ENCODE assay signal across 17 cellular contexts in the genomic region with DNA sequence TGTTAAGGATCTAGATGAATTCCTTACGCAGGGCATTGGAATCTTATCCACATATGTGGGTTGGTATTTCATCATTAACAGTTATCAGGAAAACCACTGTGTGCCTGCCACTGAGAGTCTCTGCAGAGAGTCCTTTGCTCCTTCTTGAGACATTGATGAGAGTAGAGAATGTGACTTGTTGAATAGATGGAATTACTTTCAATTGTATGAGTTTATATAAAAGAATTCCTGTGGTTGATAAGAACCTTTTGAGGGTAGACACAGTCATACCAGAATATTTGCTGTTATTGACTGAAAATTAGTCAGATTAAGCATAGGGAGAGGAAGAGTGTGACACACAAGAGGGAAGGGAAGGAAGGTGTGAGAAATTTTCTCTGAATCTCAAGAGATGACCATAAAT. TPM values are rescaled to one million over a fixed set of nuclear protein-coding genes. Genes with fewer than 3 reads are reported as not detected.
DNase-seq lines count a peak whose midpoint lies in the region; ATAC-seq and TF ChIP-seq lines count a peak whose summit lies in the region.
"Had no signal": no experiment of that assay in that cellular context is flagged by ENCODE, and none has a peak within 500 bp of the region (broad histone marks: within the 10 kb centered on the region; RNA-seq: fewer than 3 reads in every experiment).

No MANE protein-coding gene starts in this region.

- H3F3A ChIP-seq in GM23248 (ENCODE audit: insufficient read depth), result peaks cover 8% of the 10 kb centered on the region; the same call in 1 of the 2 replicates

- H3K4me3 ChIP-seq in GM23248 (no peak overlapping the region), fibroblast of the aortic adventitia (ENCODE audit: low read depth, low read length) (no peak overlapping the region), upper lobe of right lung (no peak overlapping the region)
- H3K4me3 ChIP-seq: neural progenitor cell, sigmoid colon, vagina had no signal

- no peak for TF ChIP-seq CTCF in fibroblast of the aortic adventitia (IDR thresholded peaks at IDR 0.05; ENCODE audit: insufficient read depth, low read length)
- TF ChIP-seq CTCF in upper lobe of right lung (IDR thresholded peaks at IDR 0.05), result no peak

- H3K27me3 ChIP-seq in GM23248 (replicated peaks; ENCODE audit: insufficient read depth) (no peaks in the 10 kb centered on the region; the same call in 1 of the 2 replicates), upper lobe of right lung (no peaks in the 10 kb centered on the region)
- H3K27me3 ChIP-seq: neural progenitor cell, sigmoid colon, vagina had no signal

- peaks cover 16% of the 10 kb centered on the region for H3K27me3 Mint-ChIP-seq in T-helper 17 cell

- H3K9me2 ChIP-seq in GM23248 (ENCODE audit: insufficient read depth), result no peaks in the 10 kb centered on the region

- H3K4me1 ChIP-seq in GM23248 (ENCODE audit: insufficient read depth), result peaks cover 14% of the 10 kb centered on the region
- no peaks in the 10 kb centered on the region for H3K4me1 ChIP-seq in upper lobe of right lung
- H3K4me1 ChIP-seq: vagina had no signal

- H3K4me3 Mint-ChIP-seq in T-helper 17 cell, result no peak overlapping the region
- H3K4me3 Mint-ChIP-seq: HFFc6, neural progenitor cell had no signal

- peak; percentile 63; the same call in 2 of the 3 replicates for ATAC-seq in SK-N-SH treated with all-trans-retinoic acid at 6 μM for 48 hours
- peak; percentile 88 for ATAC-seq in upper lobe of right lung
- no peak for ATAC-seq in T-helper 17 cell

- no peaks in the 10 kb centered on the region for H3K9me3 ChIP-seq in GM23248 (ENCODE audit: low read depth)
- H3K9me3 ChIP-seq in upper lobe of right lung, result no peaks in the 10 kb centered on the region
- H3K9me3 ChIP-seq in T-helper 17 cell (ENCODE audit: control insufficient read depth, low read length, poor library complexity, severe bottlenecking), result no peaks in the 10 kb centered on the region
- H3K9me3 ChIP-seq: sigmoid colon, vagina had no signal

- H3K36me3 Mint-ChIP-seq in T-helper 17 cell (ENCODE audit: low read depth), result no peaks in the 10 kb centered on the region

- H3K27ac Mint-ChIP-seq in T-helper 17 cell, result no peak overlapping the region
- H3K27ac Mint-ChIP-seq: HFFc6, neural progenitor cell had no signal

- in situ Hi-C loops in GM23248 (cut with MboI), result no loop called here

- DNase-seq in GM23248 (peak; percentile 67), fibroblast of the aortic adventitia (ENCODE audit: low read depth) (peak; percentile 94), upper lobe of right lung (no peak), cerebellar cortex (ENCODE audit: low spot score) (no peak), SHP77 treated with DMSO at 0.1 percent for 48 hours (lab: John Stamatoyannopoulos, UW) (no peak), T-helper 17 cell (no peak)
- DNase-seq: activated naive CD4-positive, alpha-beta T cell treated with Interleukin-2 at 50 U/mL for 16 hours; central memory CD4-positive, alpha-beta T cell; HFFc6; NCI-H2081; NCI-H82; SIG-M5; sigmoid colon; stimulated activated naive CD4-positive, alpha-beta T cell treated with Interleukin-2 at 50 U/mL for 16 hours had no signal

- H3K27ac ChIP-seq in GM23248 (no peak overlapping the region), upper lobe of right lung (no peak overlapping the region)
- H3K27ac ChIP-seq: neural progenitor cell, sigmoid colon, vagina had no signal

- H3K36me3 ChIP-seq in GM23248 (ENCODE audit: low read depth), result no peaks in the 10 kb centered on the region
- peaks cover 11% of the 10 kb centered on the region for H3K36me3 ChIP-seq in upper lobe of right lung
- H3K36me3 ChIP-seq: neural progenitor cell had no signal

- intact Hi-C loops in upper lobe of right lung (cut with DNase I), result no loop called here

- H3K9ac ChIP-seq in GM23248, result no peak overlapping the region
- H3K9ac ChIP-seq: neural progenitor cell had no signal

- H4K20me1 ChIP-seq in GM23248 (ENCODE audit: insufficient read depth), result no peaks in the 10 kb centered on the region

- H3K4me1 Mint-ChIP-seq in T-helper 17 cell, result no peaks in the 10 kb centered on the region

- no peaks in the 10 kb centered on the region for H3K79me2 ChIP-seq in GM23248 (ENCODE audit: insufficient read depth)

- 6 to 10% methylated on average over 1 of the region's 1 CpG for WGBS in GM23248 (ENCODE audit: low coverage in 1 of 2, low lambda C conversion rate in 2 of 2, missing lambda C conversion rate in 2 of 2), 2 experiments

- no peak overlapping the region for H2AFZ ChIP-seq in GM23248
- H2AFZ ChIP-seq: neural progenitor cell had no signal

- no peak overlapping the region for H3K4me2 ChIP-seq in GM23248 (ENCODE audit: unreplicated experiment)
- H3K4me2 ChIP-seq: neural progenitor cell had no signal

TF ChIP-seq in SK-N-SH treated with all-trans-retinoic acid at 6 μM for 48 hours, 23 proteins besides CTCF, POLR2A, EP300 and RAD21:
- TF ChIP-seq ZNF70 (CRISPR knock-in tag; IDR thresholded peaks at IDR 0.05), result no peak
- no peak for TF ChIP-seq CSDC2 (CRISPR knock-in tag; IDR thresholded peaks at IDR 0.05)
- TF ChIP-seq ZC3H10 (CRISPR knock-in tag; IDR thresholded peaks at IDR 0.05), result no peak
- TF ChIP-seq ISL1 (CRISPR knock-in tag; IDR thresholded peaks at IDR 0.05), result peak; percentile 66
- TF ChIP-seq, protein P1, sequence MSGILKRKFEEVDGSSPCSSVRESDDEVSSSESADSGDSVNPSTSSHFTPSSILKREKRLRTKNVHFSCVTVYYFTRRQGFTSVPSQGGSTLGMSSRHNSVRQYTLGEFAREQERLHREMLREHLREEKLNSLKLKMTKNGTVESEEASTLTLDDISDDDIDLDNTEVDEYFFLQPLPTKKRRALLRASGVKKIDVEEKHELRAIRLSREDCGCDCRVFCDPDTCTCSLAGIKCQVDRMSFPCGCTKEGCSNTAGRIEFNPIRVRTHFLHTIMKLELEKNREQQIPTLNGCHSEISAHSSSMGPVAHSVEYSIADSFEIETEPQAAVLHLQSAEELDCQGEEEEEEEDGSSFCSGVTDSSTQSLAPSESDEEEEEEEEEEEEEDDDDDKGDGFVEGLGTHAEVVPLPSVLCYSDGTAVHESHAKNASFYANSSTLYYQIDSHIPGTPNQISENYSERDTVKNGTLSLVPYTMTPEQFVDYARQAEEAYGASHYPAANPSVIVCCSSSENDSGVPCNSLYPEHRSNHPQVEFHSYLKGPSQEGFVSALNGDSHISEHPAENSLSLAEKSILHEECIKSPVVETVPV (CRISPR knock-in tag; IDR thresholded peaks at IDR 0.05), result no peak
- no peak for TF ChIP-seq ZFP3 (CRISPR knock-in tag; IDR thresholded peaks at IDR 0.05)
- TF ChIP-seq ARNTL (CRISPR knock-in tag; IDR thresholded peaks at IDR 0.05; ENCODE audit: borderline replicate concordance, low read depth), result no peak
- TF ChIP-seq ZNF8 (CRISPR knock-in tag; IDR thresholded peaks at IDR 0.05), result no peak
TF ChIP-seq in SK-N-SH treated with all-trans-retinoic acid at 6 μM for 48 hours: peak in this region for 1.

RNA-seq across cellular contexts. Expression of gene ARHGEF26, which starts 30.8 kb away (rescaled TPM):
- total RNA-seq in GM23248 (2014; rRNA removed; shearing (Covaris generic)), result 0.63 and 0.65 TPM in 2 replicates
- 0.38 and 0.40 TPM in 2 replicates for polyA plus RNA-seq in GM23248 (2016; fragmentation: Nextera tagmentation; extraction: Ambion mirVana)
- total RNA-seq in fibroblast of the aortic adventitia (ENCODE audit: low replicate concordance) (2.0 and 4.3 TPM in 2 replicates), upper lobe of right lung (58.8 TPM), T-helper 17 cell (not detected)

Comparison
In these comparisons a context has a peak if more than half of its experiments do, and no peak if none do; other contexts are left out.
1. DNase-seq: peak in GM23248 (single experiment) and fibroblast of the aortic adventitia (single experiment); none in upper lobe of right lung (single experiment), cerebellar cortex (single experiment), SHP77 treated with DMSO at 0.1 percent for 48 hours (single experiment) and T-helper 17 cell (0 of 3).
2. RNA of gene ARHGEF26, which starts 30.8 kb away (total RNA-seq): 58.8 TPM in upper lobe of right lung (single experiment); 2.0 to 4.3 TPM in fibroblast of the aortic adventitia, 0.63 to 0.65 TPM in GM23248 and not detected in T-helper 17 cell; every median in the first group is over 10 times any median in the second.